20 cellular contexts compared by ENCODE assay signal in the genomic region with DNA sequence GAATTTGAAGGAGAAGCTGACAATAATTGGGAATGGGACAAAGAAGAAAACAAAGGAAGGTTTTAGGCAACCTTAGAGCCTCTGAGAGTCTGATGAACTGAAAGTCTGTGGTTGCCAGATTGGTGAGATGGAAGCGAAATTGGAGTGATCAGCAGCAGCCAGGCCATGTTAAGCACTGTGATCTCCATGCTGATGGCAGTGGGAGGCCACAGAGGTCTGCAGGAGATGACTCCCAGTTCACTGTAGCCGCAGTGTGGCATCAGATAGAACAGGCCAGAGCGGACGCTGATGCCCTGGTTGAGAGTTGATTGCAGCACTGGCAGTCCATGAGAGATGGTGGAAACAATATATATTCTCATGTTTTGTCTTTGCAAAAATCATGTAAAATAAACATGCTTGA.
DNase-seq lines count a peak whose midpoint lies in the region; ATAC-seq, FAIRE-seq and TF ChIP-seq lines count a peak whose summit lies in the region.
"Had no signal": no experiment of that assay in that cellular context is flagged by ENCODE, and none has a peak within 500 bp of the region (broad histone marks: within the 10 kb centered on the region; RNA-seq: fewer than 3 reads in every experiment).

No MANE protein-coding gene starts in this region.

- ATAC-seq in natural killer cell treated with Interleukin-12 subunit alpha and Interleukin-12 subunit beta and Interleukin-15 and Interleukin-18, amount 100 ng/mL, for 72 hours = no peak
- no peak for ATAC-seq in HG03460 (IDR thresholded peaks at IDR 0.05; ENCODE audit: unreplicated experiment)
- ATAC-seq: HepG2 had no signal

- H3K4me1 ChIP-seq in left ventricle myocardium inferior = peaks cover 33% of the 10 kb centered on the region
- H3K4me1 ChIP-seq: BLaER1, Caco-2 had no signal

- H3K4me3 ChIP-seq in left ventricle myocardium inferior (no peak overlapping the region), bronchial epithelial cell (ENCODE audit: low read depth, low read length) (no peak overlapping the region)
- H3K4me3 ChIP-seq: BLaER1, GM23248 had no signal

- no peaks in the 10 kb centered on the region for H3K9me3 ChIP-seq in left ventricle myocardium inferior (replicated peaks)
- H3K9me3 ChIP-seq: BLaER1, Caco-2 had no signal

- peak overlapping the region; percentile 54 for H3K27ac ChIP-seq in left ventricle myocardium inferior (replicated peaks)
- H3K27ac ChIP-seq: 22Rv1, BLaER1, GM23248 had no signal

- intact Hi-C loops in left ventricle myocardium inferior (cut with micrococcal nuclease) (no loop called here), cardiac septum (cut with DNase I) (no loop called here)

- CTCF ChIA-PET in activated CD4-positive, alpha-beta T cell treated with anti-CD3 and anti-CD28 coated beads, Interleukin-2, amount 10 ng/mL, durations not matched to agents 7 days and 5 days (lab: Charles Lee) = no interaction called here

- DNase-seq in left ventricle myocardium inferior = no peak
- DNase-seq in cardiac septum (ENCODE audit: low spot score) = no peak
- no peak for DNase-seq in bronchial epithelial cell (ENCODE audit: low read depth)
- no peak for DNase-seq in mesothelial cell of epicardium (ENCODE audit: low spot score in 2 of 2, unreplicated experiment in 2 of 2)
- no peak for DNase-seq in natural killer cell treated with Interleukin-12 subunit alpha and Interleukin-12 subunit beta and Interleukin-15 and Interleukin-18, amount 100 ng/mL, for 72 hours (ENCODE audit: low spot score)
- DNase-seq in activated CD4-positive, alpha-beta T cell treated with anti-CD3 and anti-CD28 coated beads, Interleukin-2, amount 10 ng/mL, durations not matched to agents 7 days and 5 days = no peak
- DNase-seq in effector CD8-positive, alpha-beta T cell (lab: John Stamatoyannopoulos, UW) = no peak
- DNase-seq: AML-193; Caco-2; CD8-positive, alpha-beta memory T cell; DND-41; GF-D8; GM23248; HCEC 1CT; HFFc6 had no signal

- H3K27me3 Mint-ChIP-seq in mesothelial cell of epicardium (ENCODE audit: low read depth) = no peaks in the 10 kb centered on the region
- no peaks in the 10 kb centered on the region for H3K27me3 Mint-ChIP-seq in natural killer cell treated with Interleukin-12 subunit alpha and Interleukin-12 subunit beta and Interleukin-15 and Interleukin-18, amount 100 ng/mL, for 72 hours
- H3K27me3 Mint-ChIP-seq in activated CD4-positive, alpha-beta T cell treated with anti-CD3 and anti-CD28 coated beads, Interleukin-2, amount 10 ng/mL, durations not matched to agents 7 days and 5 days = no peaks in the 10 kb centered on the region
- H3K27me3 Mint-ChIP-seq: CD8-positive, alpha-beta memory T cell had no signal

- TF ChIP-seq CTCF in left ventricle myocardium inferior (IDR thresholded peaks at IDR 0.05; ENCODE audit: borderline replicate concordance) (no peak), bronchial epithelial cell (IDR thresholded peaks at IDR 0.05; ENCODE audit: insufficient read depth, low read length, severe bottlenecking) (no peak), mesothelial cell of epicardium (IDR thresholded peaks at IDR 0.05; ENCODE audit: unreplicated experiment) (no peak)

- H3K4me1 Mint-ChIP-seq in mesothelial cell of epicardium = peaks cover 14% of the 10 kb centered on the region
- no peaks in the 10 kb centered on the region for H3K4me1 Mint-ChIP-seq in natural killer cell treated with Interleukin-12 subunit alpha and Interleukin-12 subunit beta and Interleukin-15 and Interleukin-18, amount 100 ng/mL, for 72 hours (ENCODE audit: low read depth in 2 of 2)
- no peaks in the 10 kb centered on the region for H3K4me1 Mint-ChIP-seq in activated CD4-positive, alpha-beta T cell treated with anti-CD3 and anti-CD28 coated beads, Interleukin-2, amount 10 ng/mL, durations not matched to agents 7 days and 5 days
- H3K4me1 Mint-ChIP-seq: CD8-positive, alpha-beta memory T cell had no signal

- POLR2A ChIA-PET in activated CD4-positive, alpha-beta T cell treated with anti-CD3 and anti-CD28 coated beads, Interleukin-2, amount 10 ng/mL, durations not matched to agents 7 days and 5 days (lab: Charles Lee) = no interaction called here

- no peak overlapping the region for H3K4me3 Mint-ChIP-seq in mesothelial cell of epicardium
- H3K4me3 Mint-ChIP-seq in natural killer cell treated with Interleukin-12 subunit alpha and Interleukin-12 subunit beta and Interleukin-15 and Interleukin-18, amount 100 ng/mL, for 72 hours = no peak overlapping the region
- no peak overlapping the region for H3K4me3 Mint-ChIP-seq in activated CD4-positive, alpha-beta T cell treated with anti-CD3 and anti-CD28 coated beads, Interleukin-2, amount 10 ng/mL, durations not matched to agents 7 days and 5 days
- H3K4me3 Mint-ChIP-seq: CD8-positive, alpha-beta memory T cell; HFFc6 had no signal

- FAIRE-seq in bronchial epithelial cell (lab: Jason Lieb, UNC) = peak; percentile 13
- FAIRE-seq: HepG2, HTR-8/SVneo had no signal

- no peaks in the 10 kb centered on the region for H3K9me3 Mint-ChIP-seq in mesothelial cell of epicardium
- H3K9me3 Mint-ChIP-seq in natural killer cell treated with Interleukin-12 subunit alpha and Interleukin-12 subunit beta and Interleukin-15 and Interleukin-18, amount 100 ng/mL, for 72 hours = no peaks in the 10 kb centered on the region
- H3K9me3 Mint-ChIP-seq in activated CD4-positive, alpha-beta T cell treated with anti-CD3 and anti-CD28 coated beads, Interleukin-2, amount 10 ng/mL, durations not matched to agents 7 days and 5 days = no peaks in the 10 kb centered on the region
- H3K9me3 Mint-ChIP-seq: CD8-positive, alpha-beta memory T cell; HFFc6 had no signal

- H3K27me3 ChIP-seq in left ventricle myocardium inferior (ENCODE audit: low read depth) (no peaks in the 10 kb centered on the region), bronchial epithelial cell (ENCODE audit: control insufficient read depth, insufficient read depth, low read length) (no peaks in the 10 kb centered on the region)
- H3K27me3 ChIP-seq: BLaER1 had no signal

- H3K36me3 ChIP-seq in left ventricle myocardium inferior = no peaks in the 10 kb centered on the region
- peaks cover 7% of the 10 kb centered on the region for H3K36me3 ChIP-seq in bronchial epithelial cell (ENCODE audit: control insufficient read depth, insufficient read depth, low read length)
- H3K36me3 ChIP-seq: BLaER1 had no signal

- H3K36me3 Mint-ChIP-seq in mesothelial cell of epicardium = peaks cover 28% of the 10 kb centered on the region
- no peaks in the 10 kb centered on the region for H3K36me3 Mint-ChIP-seq in natural killer cell treated with Interleukin-12 subunit alpha and Interleukin-12 subunit beta and Interleukin-15 and Interleukin-18, amount 100 ng/mL, for 72 hours
- no peaks in the 10 kb centered on the region for H3K36me3 Mint-ChIP-seq in activated CD4-positive, alpha-beta T cell treated with anti-CD3 and anti-CD28 coated beads, Interleukin-2, amount 10 ng/mL, durations not matched to agents 7 days and 5 days (ENCODE audit: low read depth)

- peak overlapping the region; percentile 4 for H3K27ac Mint-ChIP-seq in mesothelial cell of epicardium
- no peak overlapping the region for H3K27ac Mint-ChIP-seq in natural killer cell treated with Interleukin-12 subunit alpha and Interleukin-12 subunit beta and Interleukin-15 and Interleukin-18, amount 100 ng/mL, for 72 hours
- H3K27ac Mint-ChIP-seq in activated CD4-positive, alpha-beta T cell treated with anti-CD3 and anti-CD28 coated beads, Interleukin-2, amount 10 ng/mL, durations not matched to agents 7 days and 5 days = no peak overlapping the region
- H3K27ac Mint-ChIP-seq: CD8-positive, alpha-beta memory T cell; HFFc6 had no signal
